ENCODE assay signal across 24 cellular contexts in the genomic region with DNA sequence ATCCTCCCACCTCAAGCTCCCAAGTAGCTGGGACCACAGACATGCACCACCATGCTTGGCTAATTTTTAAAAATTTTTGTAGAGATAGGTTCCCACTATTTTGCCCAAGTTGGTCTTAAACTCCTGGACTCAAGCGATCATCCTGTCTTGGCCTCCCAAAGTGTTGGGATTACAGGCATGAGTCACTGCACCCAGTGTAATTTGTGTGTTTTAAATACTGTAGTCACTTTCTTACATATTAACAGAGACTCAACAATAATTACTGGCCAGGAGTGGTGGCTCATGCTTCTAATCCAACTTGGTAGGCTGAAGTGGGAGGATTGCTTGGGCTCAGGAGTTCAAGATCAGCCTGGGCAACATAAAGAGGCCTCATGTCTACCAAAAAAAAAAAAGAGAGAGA.
"Had no signal": no experiment of that assay in that cellular context is flagged by ENCODE, and none has a peak within 500 bp of the region (broad histone marks: within the 10 kb centered on the region; RNA-seq: fewer than 3 reads in every experiment).

No MANE protein-coding gene starts in this region.

- FAIRE-seq: colon had no signal

- DNase-seq: activated B cell treated with CpG ODN at 0.5 μM for 24 hours; activated CD4-positive, alpha-beta T cell treated with anti-CD3 and anti-CD28 coated beads for 4 hours; activated CD4-positive, alpha-beta T cell treated with anti-CD3 and anti-CD28 coated beads, Interleukin-2, amount 50 U/mL, for 4 hours; activated CD8-positive, alpha-beta memory T cell treated with anti-CD3 and anti-CD28 coated beads for 24 hours; activated effector memory CD4-positive, alpha-beta T cell treated with anti-CD3 and anti-CD28 coated beads, Interleukin-2, amount 50 U/mL, for 16 hours; activated naive CD4-positive, alpha-beta T cell treated with anti-CD3 and anti-CD28 coated beads for 36 hours; activated naive CD8-positive, alpha-beta T cell treated with anti-CD3 and anti-CD28 coated beads for 36 hours; adrenal gland; aorta; body of pancreas; dermis blood vessel endothelial cell; effector CD4-positive, alpha-beta T cell; esophagus squamous epithelium; heart right ventricle; left cardiac atrium; naive thymus-derived CD8-positive, alpha-beta T cell; occipital lobe; stimulated activated naive CD4-positive, alpha-beta T cell; T-helper 2 cell had no signal

- H3K27ac ChIP-seq: adrenal gland, body of pancreas, esophagus squamous epithelium, gastroesophageal sphincter, heart right ventricle, neural progenitor cell, parathyroid adenoma, tibial nerve had no signal

- H3K4me3 ChIP-seq: adrenal gland, body of pancreas, esophagus squamous epithelium, gastroesophageal sphincter, heart right ventricle, neural progenitor cell, tibial nerve had no signal

- ATAC-seq: body of pancreas; gastroesophageal sphincter; heart right ventricle; naive thymus-derived CD8-positive, alpha-beta T cell had no signal

- H3K36me3 ChIP-seq: adrenal gland, esophagus squamous epithelium, gastroesophageal sphincter, heart right ventricle, neural progenitor cell, tibial nerve had no signal

- H3K4me1 ChIP-seq: adrenal gland, body of pancreas, esophagus squamous epithelium, gastroesophageal sphincter, heart right ventricle, neural progenitor cell, parathyroid adenoma, tibial nerve had no signal

- H3K27me3 ChIP-seq: adrenal gland, body of pancreas, esophagus squamous epithelium, gastroesophageal sphincter, heart right ventricle, neural progenitor cell, tibial nerve had no signal

- H3K9me3 ChIP-seq: adrenal gland, body of pancreas, esophagus squamous epithelium, gastroesophageal sphincter, heart right ventricle, tibial nerve had no signal
